8 cellular contexts compared by ENCODE assay signal in genomic region chr2:169732583-169733358, GRCh38. TPM values are rescaled to one million over a fixed set of nuclear protein-coding genes. Genes with fewer than 3 reads are reported as not detected.
DNase-seq lines count a peak whose midpoint lies in the region; ATAC-seq and TF ChIP-seq lines count a peak whose summit lies in the region.

No MANE protein-coding gene starts in this region.

- intact Hi-C loops in PC-3 (cut with micrococcal nuclease), result no loop called here

- peaks cover 35% of the 10 kb centered on the region for H3K4me1 ChIP-seq in PC-3 (ENCODE audit: insufficient read depth, low read length)
- peaks cover 26% of the 10 kb centered on the region for H3K4me1 ChIP-seq in neuron (ENCODE audit: insufficient read depth, low read length)

- H3K27me3 ChIP-seq in PC-3 (ENCODE audit: low read length) (no peaks in the 10 kb centered on the region), neuron (ENCODE audit: insufficient read depth, low read length) (no peaks in the 10 kb centered on the region)

- no peaks in the 10 kb centered on the region for H3K9me2 ChIP-seq in PC-3 (replicated peaks; ENCODE audit: low read length)

- no peak overlapping the region for H3K9ac ChIP-seq in PC-3 (ENCODE audit: low read length)

- H3K36me3 ChIP-seq in PC-3 (ENCODE audit: low read depth, low read length) (no peaks in the 10 kb centered on the region), neuron (ENCODE audit: insufficient read depth, low read length) (peaks cover 14% of the 10 kb centered on the region)

- DNase-seq in G401 (ENCODE audit: low spot score) (peak; percentile 35), PC-3 (no peak), erythroblast (lab: John Stamatoyannopoulos, UW) (peak; percentile 38 to 51), GM13977 (ENCODE audit: low spot score) (no peak), NOMO-1 treated with dmso at 0.1 percent for 144 hours (lab: John Stamatoyannopoulos, UW; ENCODE audit: unreplicated experiment) (no peak)

- TF ChIP-seq CTCF in PC-3 (conservative IDR thresholded peaks at IDR 0.05; ENCODE audit: low read depth, low read length), result no peak
- no peak for TF ChIP-seq CTCF in GM13977 (IDR thresholded peaks at IDR 0.05; ENCODE audit: extremely low read depth, insufficient read depth, missing control alignments)

- no peak for TF ChIP-seq POLR2A in erythroblast (IDR thresholded peaks at IDR 0.05; ENCODE audit: low read length)

- H3K27ac ChIP-seq in PC-3 (ENCODE audit: low read length), result no peak overlapping the region

- peak overlapping the region; percentile 82 for H3K4me3 ChIP-seq in PC-3 (ENCODE audit: low read length)
- H3K4me3 ChIP-seq in neuron (ENCODE audit: low read length), result peak overlapping the region; percentile 87

- ATAC-seq in PC-3 (peak; percentile 1; the same call in 1 of the 2 replicates), HG03460 (IDR thresholded peaks at IDR 0.05; ENCODE audit: unreplicated experiment) (no peak), HG02642 (IDR thresholded peaks at IDR 0.05; ENCODE audit: poor library complexity, unreplicated experiment) (no peak)

- CTCF ChIA-PET in PC-3 (lab: Charles Lee), result no interaction called here

- H3K4me2 ChIP-seq in PC-3 (ENCODE audit: low read length), result peak overlapping the region; percentile 91

- POLR2A ChIA-PET in PC-3 (lab: Charles Lee; ENCODE audit: unreplicated experiment), result no interaction called here

- H4K20me1 ChIP-seq in PC-3 (ENCODE audit: low read length), result no peaks in the 10 kb centered on the region

- no peaks in the 10 kb centered on the region for H3F3A ChIP-seq in PC-3 (ENCODE audit: low read length, unreplicated experiment)

- no TSS peak for BruUV-seq in PC-3 (replicated peaks; lab: Mats Ljungman, UMichigan)

- H3K9me3 ChIP-seq in PC-3 (ENCODE audit: low read length) (no peaks in the 10 kb centered on the region), neuron (ENCODE audit: low read length) (no peaks in the 10 kb centered on the region)

- H2AFZ ChIP-seq in PC-3 (ENCODE audit: low read length) (peak overlapping the region; percentile 95), neuron (ENCODE audit: low read depth, low read length) (peak overlapping the region; percentile 97)

- peaks cover 27% of the 10 kb centered on the region for H3K79me2 ChIP-seq in PC-3 (ENCODE audit: low read length)

- in situ Hi-C loops in G401 (cut with HindIII; ENCODE audit: low sequenced_read_pairs) (no loop called here), GM13977 (cut with MboI; ENCODE audit: low pct_unique_long_range_greater_than_20kb, low sequenced_read_pairs, unreplicated experiment) (no loop called here)

RNA-seq across cellular contexts. Expression of gene KLHL23, which starts 0.9 kb away (rescaled TPM):
- total RNA-seq in G401 (2014; rRNA removed; shearing (Covaris generic)), result 29.4 and 31.7 TPM in 2 replicates
- total RNA-seq in PC-3 (2014; rRNA removed), result 13.6 and 15.3 TPM in 2 replicates

RNA-seq across cellular contexts. Expression of gene PHOSPHO2, which starts 38.5 kb away (rescaled TPM):
- 5.4 and 9.3 TPM in 2 replicates for total RNA-seq in G401 (2014; rRNA removed; shearing (Covaris generic))
- 5.0 and 5.9 TPM in 2 replicates for total RNA-seq in PC-3 (2014; rRNA removed)

RNA-seq across cellular contexts. Expression of gene CFAP210, which starts 38.6 kb away (rescaled TPM):
- 0.07 TPM in 1 of 2 replicates, not detected in the other for total RNA-seq in G401 (2014; rRNA removed; shearing (Covaris generic))
- not detected in 2 replicates for total RNA-seq in PC-3 (2014; rRNA removed)

Comparison
In these comparisons a context has a peak if more than half of its experiments do, and no peak if none do; other contexts are left out.
1. DNase-seq: peak in G401 (single experiment) and erythroblast (2 of 2); none in PC-3 (single experiment), GM13977 (single experiment) and NOMO-1 treated with dmso at 0.1 percent for 144 hours (single experiment).